Comparison of ENCODE assay signal across 8 cellular contexts in the genomic region with DNA sequence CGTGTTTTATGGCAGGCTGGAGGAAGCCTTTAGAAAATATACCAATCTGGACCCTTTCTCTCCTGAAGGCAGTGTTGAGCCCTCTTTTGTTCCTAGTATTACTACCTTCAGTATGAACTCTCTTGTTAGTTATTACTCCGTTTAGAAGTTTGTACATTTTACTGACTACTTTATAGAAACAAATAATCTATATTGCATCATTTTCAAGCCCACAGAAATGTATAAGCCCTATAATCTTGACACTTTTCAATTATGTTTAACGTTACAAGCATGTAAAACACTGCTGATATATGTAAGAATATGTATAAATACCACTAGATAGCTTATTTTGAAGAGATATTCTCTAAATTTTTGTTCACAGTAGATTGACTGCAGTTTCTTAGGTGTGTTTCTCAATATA.
"Had no signal": no experiment of that assay in that cellular context is flagged by ENCODE, and none has a peak within 500 bp of the region (broad histone marks: within the 10 kb centered on the region; RNA-seq: fewer than 3 reads in every experiment).

No MANE protein-coding gene starts in this region.

- FAIRE-seq: G401.6, GM12878, GM12891, GM12892, GM18507, GM19239 had no signal

- ATAC-seq: GM12878 had no signal

- DNase-seq: GDM1, GF-D8 had no signal

- H3K4me3 ChIP-seq: GM12878 had no signal
